In genomic region chr3:23442598-23443383, GRCh38 we compare ENCODE assay signal across 8 cellular contexts.
DNase-seq lines count a peak whose midpoint lies in the region; ATAC-seq, FAIRE-seq and TF ChIP-seq lines count a peak whose summit lies in the region.

No MANE protein-coding gene starts in this region.

- H3K79me2 ChIP-seq in OCI-LY3 (ENCODE audit: low read length): peaks cover 53% of the 10 kb centered on the region

- peaks cover 65% of the 10 kb centered on the region for H3K4me1 ChIP-seq in OCI-LY3 (ENCODE audit: low read length)

- H3K4me2 ChIP-seq in OCI-LY3 (ENCODE audit: low read length): peak overlapping the region; percentile 46

- H2AFZ ChIP-seq in OCI-LY3 (ENCODE audit: low read depth, low read length): no peak overlapping the region

- H3K27ac Mint-ChIP-seq in type B pancreatic cell: no peak overlapping the region

- no peak overlapping the region for H3K9ac ChIP-seq in OCI-LY3 (ENCODE audit: low read length)

- DNase-seq in GM18507 (ENCODE audit: extremely low spot score, insufficient read length, low read depth) (no peak), iPS-NIHi7 (ENCODE audit: extremely low spot score) (peak; percentile 55), NCI-H146 (lab: John Stamatoyannopoulos, UW) (no peak), NCI-H1092 (lab: John Stamatoyannopoulos, UW) (no peak), type B pancreatic cell (ENCODE audit: extremely low spot score, unreplicated experiment) (no peak)

- TF ChIP-seq CTCF in OCI-LY3 (IDR thresholded peaks at IDR 0.05; ENCODE audit: low read depth, low read length): no peak
- no peak for TF ChIP-seq CTCF in type B pancreatic cell (conservative IDR thresholded peaks at IDR 0.05)

- H3K36me3 ChIP-seq in OCI-LY3 (replicated peaks; ENCODE audit: low read depth, low read length): no peaks in the 10 kb centered on the region

- H3K4me1 Mint-ChIP-seq in type B pancreatic cell (ENCODE audit: unreplicated experiment): peaks cover 43% of the 10 kb centered on the region

- no peaks in the 10 kb centered on the region for H3K9me3 Mint-ChIP-seq in type B pancreatic cell

- H4K20me1 ChIP-seq in OCI-LY3 (ENCODE audit: insufficient read depth, low read length): peaks cover 77% of the 10 kb centered on the region

- H3K27ac ChIP-seq in OCI-LY3 (ENCODE audit: low read length): no peak overlapping the region

- H3K36me3 Mint-ChIP-seq in type B pancreatic cell: no peaks in the 10 kb centered on the region

- no peaks in the 10 kb centered on the region for H3K27me3 Mint-ChIP-seq in type B pancreatic cell

- H3K4me3 ChIP-seq in OCI-LY3 (ENCODE audit: low read length): no peak overlapping the region

- H3K4me3 Mint-ChIP-seq in type B pancreatic cell: no peak overlapping the region

- ATAC-seq in HG02588 (IDR thresholded peaks at IDR 0.05; ENCODE audit: unreplicated experiment) (peak; percentile 62), GM19397 (IDR thresholded peaks at IDR 0.05; ENCODE audit: unreplicated experiment) (no peak)

- no peaks in the 10 kb centered on the region for H3K9me3 ChIP-seq in OCI-LY3 (ENCODE audit: insufficient read depth, low read length)

- peaks cover 18% of the 10 kb centered on the region for H3K27me3 ChIP-seq in OCI-LY3 (ENCODE audit: low read depth, low read length)

- FAIRE-seq in GM18507 (lab: Jason Lieb, UNC): peak; percentile 89
